8 cellular contexts compared by ENCODE assay signal in genomic region chr6:33812669-33813068, GRCh38. TPM values are rescaled to one million over a fixed set of nuclear protein-coding genes. Genes with fewer than 3 reads are reported as not detected.
DNase-seq lines count a peak whose midpoint lies in the region; ATAC-seq and TF ChIP-seq lines count a peak whose summit lies in the region.

No MANE protein-coding gene starts in this region.

- H3K36me3 ChIP-seq in heart left ventricle, result no peaks in the 10 kb centered on the region

- peaks cover 2 to 51% (median 25%) of the 10 kb centered on the region in 9 donors for H3K27me3 ChIP-seq in heart left ventricle

- no peak overlapping the region for H3K4me3 ChIP-seq in heart left ventricle

- peaks cover 5 to 6% of the 10 kb centered on the region in 2 donors for H3K4me1 Mint-ChIP-seq in stimulated activated naive B cell treated with anti-CD40 and anti-IgM and Interleukin-4, amounts not matched to agents 10 μg/mL and 1 μg/mL and 100 μg/mL, for 72 hours

- no peaks in the 10 kb centered on the region for H3K9me3 Mint-ChIP-seq in stimulated activated naive B cell treated with anti-CD40 and anti-IgM and Interleukin-4, amounts not matched to agents 10 μg/mL and 1 μg/mL and 100 μg/mL, for 72 hours

- H3K9me3 ChIP-seq in heart left ventricle, result no peaks in the 10 kb centered on the region

- TF ChIP-seq CTCF in heart left ventricle (IDR thresholded peaks at IDR 0.05), result peak in 6 of 12 donors; percentile 15 to 51 (median 29)

- ATAC-seq in heart left ventricle, result peak in 3 of 4 donors; percentile 48 to 62 (median 49)
- ATAC-seq in stimulated activated naive B cell treated with anti-CD40 and anti-IgM and Interleukin-4, amounts not matched to agents 10 μg/mL and 1 μg/mL and 100 μg/mL, for 72 hours (replicated peaks), result no peak

- H3K36me3 Mint-ChIP-seq in stimulated activated naive B cell treated with anti-CD40 and anti-IgM and Interleukin-4, amounts not matched to agents 10 μg/mL and 1 μg/mL and 100 μg/mL, for 72 hours, result no peaks in the 10 kb centered on the region

- no peak overlapping the region for H3K4me3 Mint-ChIP-seq in stimulated activated naive B cell treated with anti-CD40 and anti-IgM and Interleukin-4, amounts not matched to agents 10 μg/mL and 1 μg/mL and 100 μg/mL, for 72 hours

- peaks cover 73 to 88% of the 10 kb centered on the region in 2 donors for H3K27me3 Mint-ChIP-seq in stimulated activated naive B cell treated with anti-CD40 and anti-IgM and Interleukin-4, amounts not matched to agents 10 μg/mL and 1 μg/mL and 100 μg/mL, for 72 hours

- intact Hi-C loops in heart left ventricle (cut with DNase I) (loop anchor here in 1 of 10 donors (5.0 kb wide), 1 partner anchor 40 kb away; no protein-coding TSS in a partner anchor), cardiac septum (cut with DNase I) (no loop called here)

- peaks cover 0 to 13% (median 8%) of the 10 kb centered on the region in 12 donors for H3K4me1 ChIP-seq in heart left ventricle

- no peak overlapping the region for H3K27ac Mint-ChIP-seq in stimulated activated naive B cell treated with anti-CD40 and anti-IgM and Interleukin-4, amounts not matched to agents 10 μg/mL and 1 μg/mL and 100 μg/mL, for 72 hours

- H3K27ac ChIP-seq in heart left ventricle, result no peak overlapping the region

- 3 to 11% (median 4%) methylated on average over 7 to 11 of the region's 11 CpGs for WGBS in heart left ventricle, 4 donors

- TF ChIP-seq POLR2A in heart left ventricle (IDR thresholded peaks at IDR 0.05), result no peak

- DNase-seq in heart left ventricle (peak in 4 of 5 donors; percentile 25 to 49 (median 36)), cardiac septum (ENCODE audit: low spot score) (no peak), NCI-H187 treated with DMSO at 0.1 percent for 48 hours (lab: John Stamatoyannopoulos, UW) (peak; percentile 22), iPS DF 4.7 (ENCODE audit: extremely low read depth, low spot score) (peak; percentile 58), NCI-H2081 treated with DMSO at 0.1 percent for 48 hours (lab: John Stamatoyannopoulos, UW) (no peak)
- peak; percentile 37 for DNase-seq in activated naive CD4-positive, alpha-beta T cell treated with Interleukin-2 at 50 U/mL for 16 hours
- peak; percentile 7 for DNase-seq in stimulated activated CD8-positive, alpha-beta memory T cell treated with anti-CD3 and anti-CD28 coated beads, Interleukin-15, amount 100 ng/mL, for 24 hours (ENCODE audit: low read depth)
- no peak for DNase-seq in stimulated activated naive B cell treated with anti-CD40 and anti-IgM and Interleukin-4, amounts not matched to agents 10 μg/mL and 1 μg/mL and 100 μg/mL, for 72 hours

RNA-seq across cellular contexts. Expression of gene MLN, which starts 8.9 kb away (rescaled TPM):
- total RNA-seq in heart left ventricle (not detected), cardiac septum (not detected)
- not detected for polyA plus RNA-seq in heart left ventricle

RNA-seq across cellular contexts. Expression of gene LEMD2, which starts 23.7 kb away (rescaled TPM):
- 10 to 100 TPM; 21.2 to 41.5 (median 25.7) TPM for total RNA-seq in heart left ventricle
- 10 to 100 TPM; 29.9 to 51.3 TPM for polyA plus RNA-seq in heart left ventricle
- total RNA-seq in cardiac septum, result 29.6 TPM

Comparison
In these comparisons a context has a peak if more than half of its experiments do, and no peak if none do; other contexts are left out.
1. DNase-seq: peak in heart left ventricle (4 of 5), NCI-H187 treated with DMSO at 0.1 percent for 48 hours (single experiment), activated naive CD4-positive, alpha-beta T cell treated with Interleukin-2 at 50 U/mL for 16 hours (single experiment), iPS DF 4.7 (single experiment) and stimulated activated CD8-positive, alpha-beta memory T cell treated with anti-CD3 and anti-CD28 coated beads, Interleukin-15, amount 100 ng/mL, for 24 hours (single experiment); none in cardiac septum (single experiment), stimulated activated naive B cell treated with anti-CD40 and anti-IgM and Interleukin-4, amounts not matched to agents 10 μg/mL and 1 μg/mL and 100 μg/mL, for 72 hours (single experiment) and NCI-H2081 treated with DMSO at 0.1 percent for 48 hours (single experiment).
2. ATAC-seq: peak in heart left ventricle (3 of 4); none in stimulated activated naive B cell treated with anti-CD40 and anti-IgM and Interleukin-4, amounts not matched to agents 10 μg/mL and 1 μg/mL and 100 μg/mL, for 72 hours (0 of 2).